In the genomic region with DNA sequence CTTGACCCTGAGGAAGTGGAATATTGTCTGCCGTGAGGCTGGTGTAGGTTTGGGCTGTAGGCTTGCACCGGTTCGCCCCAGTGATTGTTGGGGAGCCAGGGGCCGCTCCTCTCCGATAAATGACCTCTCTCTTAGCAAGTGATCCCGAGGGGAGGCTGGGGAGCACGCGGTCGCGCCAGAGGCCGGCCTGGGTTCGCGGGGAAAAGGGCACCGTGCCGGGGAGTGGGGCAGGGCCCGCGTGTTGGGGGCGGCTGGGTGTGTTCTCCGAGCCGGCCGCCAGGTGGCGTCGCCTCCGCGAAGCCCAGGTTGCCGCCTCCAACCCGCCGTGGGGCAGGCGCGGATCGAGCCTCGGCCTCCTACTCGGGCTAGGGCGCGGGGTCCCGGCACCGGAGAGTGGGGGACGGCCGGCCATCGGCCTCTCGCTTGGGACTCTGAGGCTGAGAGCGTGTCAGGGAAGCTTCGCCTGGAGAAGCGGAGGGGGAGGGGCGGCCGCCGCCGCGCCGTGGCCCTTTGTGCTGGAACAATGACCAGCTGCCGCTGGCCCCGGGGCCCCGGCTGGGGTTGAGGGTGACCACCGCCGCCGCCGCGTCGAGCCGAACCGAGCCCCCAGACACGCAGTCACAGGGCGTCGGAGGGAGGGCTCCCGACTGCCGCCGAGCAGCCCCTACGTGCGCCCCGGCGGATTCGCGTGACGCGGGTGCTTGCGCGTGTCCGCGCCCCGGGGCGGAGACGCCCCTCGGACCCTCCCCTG, we compare ENCODE assay signal across 8 cellular contexts. TPM values are rescaled to one million over a fixed set of nuclear protein-coding genes. Genes with fewer than 3 reads are reported as not detected.
DNase-seq lines count a peak whose midpoint lies in the region; ATAC-seq lines count a peak whose summit lies in the region.

No MANE protein-coding gene starts in this region.

- peak overlapping the region; percentile 97 for H3K27ac ChIP-seq in muscle layer of duodenum (ENCODE audit: low read length)

- no peaks in the 10 kb centered on the region for H3K27me3 ChIP-seq in NT2/D1 (ENCODE audit: insufficient read depth, insufficient read length)
- no peaks in the 10 kb centered on the region for H3K27me3 ChIP-seq in muscle layer of duodenum (ENCODE audit: low read depth, low read length)

- H3K9me3 Mint-ChIP-seq in activated T-cell treated with anti-CD3 and anti-CD28 coated beads, Interleukin-2, amount 50 U/mL, for 24 hours, result no peaks in the 10 kb centered on the region

- H3K4me1 Mint-ChIP-seq in activated T-cell treated with anti-CD3 and anti-CD28 coated beads, Interleukin-2, amount 50 U/mL, for 24 hours (ENCODE audit: low read depth), result peaks cover 31% of the 10 kb centered on the region

- H3K36me3 ChIP-seq in NT2/D1 (ENCODE audit: insufficient read depth, insufficient read length, low read length) (peaks cover 38% of the 10 kb centered on the region), muscle layer of duodenum (ENCODE audit: control insufficient read depth in 1 of 2, insufficient read depth in 2 of 2, low read length in 2 of 2) (peaks cover 3 to 29% of the 10 kb centered on the region in 2 donors)

- no peaks in the 10 kb centered on the region for H3K27me3 Mint-ChIP-seq in activated T-cell treated with anti-CD3 and anti-CD28 coated beads, Interleukin-2, amount 50 U/mL, for 24 hours

- H3K4me1 ChIP-seq in NT2/D1 (ENCODE audit: insufficient read depth, insufficient read length), result peaks cover 12% of the 10 kb centered on the region
- peaks cover 18 to 48% of the 10 kb centered on the region in 2 donors for H3K4me1 ChIP-seq in muscle layer of duodenum (ENCODE audit: control insufficient read depth in 1 of 2, insufficient read depth in 2 of 2, low read length in 2 of 2)

- peak; percentile 92 for DNase-seq in AG20443 (ENCODE audit: low spot score)
- no peak for DNase-seq in NT2/D1 (ENCODE audit: low read depth, low spot score)
- DNase-seq in activated T-cell treated with anti-CD3 and anti-CD28 coated beads, Interleukin-2, amount 50 U/mL, for 24 hours, result peak; percentile 88
- DNase-seq in stimulated activated CD8-positive, alpha-beta memory T cell treated with anti-CD3 and anti-CD28 coated beads, Interleukin-7, amount 100 ng/mL, for 48 hours (ENCODE audit: extremely low read depth in 1 of 2, low read depth in 1 of 2), result peak; percentile 37 to 56

- H3K4me3 ChIP-seq in NT2/D1 (ENCODE audit: insufficient read length, low read depth), result peak overlapping the region; percentile 66
- H3K4me3 ChIP-seq in muscle layer of duodenum (ENCODE audit: low read depth in 1 of 2, low read length in 2 of 2), result peak overlapping the region; percentile 59 to 82

- H3K9ac ChIP-seq in NT2/D1 (ENCODE audit: insufficient read length, low read depth), result peak overlapping the region; percentile 91

- peak; percentile 55 for ATAC-seq in GM18867 (IDR thresholded peaks at IDR 0.05; ENCODE audit: unreplicated experiment)
- peak; percentile 48 for ATAC-seq in HG03175 (IDR thresholded peaks at IDR 0.05; ENCODE audit: unreplicated experiment)
- ATAC-seq in esophagus mucosa, result peak; percentile 61

- peaks cover 29% of the 10 kb centered on the region for H3K36me3 Mint-ChIP-seq in activated T-cell treated with anti-CD3 and anti-CD28 coated beads, Interleukin-2, amount 50 U/mL, for 24 hours (ENCODE audit: low read depth)

- H3K4me3 Mint-ChIP-seq in activated T-cell treated with anti-CD3 and anti-CD28 coated beads, Interleukin-2, amount 50 U/mL, for 24 hours, result peak overlapping the region; percentile 92

- H3K27ac Mint-ChIP-seq in activated T-cell treated with anti-CD3 and anti-CD28 coated beads, Interleukin-2, amount 50 U/mL, for 24 hours, result peak overlapping the region; percentile 91

- H3K9me3 ChIP-seq in NT2/D1 (ENCODE audit: insufficient read depth, low read length), result no peaks in the 10 kb centered on the region
- H3K9me3 ChIP-seq in muscle layer of duodenum (ENCODE audit: control insufficient read depth in 1 of 2, low read length in 2 of 2), result no peaks in the 10 kb centered on the region

RNA-seq across cellular contexts. Expression of gene LZTS2, which starts 0.4 kb away (rescaled TPM):
- total RNA-seq in esophagus mucosa, result 23.0 TPM

RNA-seq across cellular contexts. Expression of gene TWNK, which starts 11.8 kb away (rescaled TPM):
- total RNA-seq in esophagus mucosa, result 5.7 TPM

RNA-seq across cellular contexts. Expression of gene MRPL43, which starts 11.9 kb away (rescaled TPM):
- 72.7 TPM for total RNA-seq in esophagus mucosa

RNA-seq across cellular contexts. Expression of gene SEMA4G, which starts 29.9 kb away (rescaled TPM):
- total RNA-seq in esophagus mucosa, result 0.96 TPM

RNA-seq across cellular contexts. Expression of gene PDZD7, which starts 31.8 kb away (rescaled TPM):
- total RNA-seq in esophagus mucosa, result 0.04 TPM
